ENCODE assay signal across 16 cellular contexts in the genomic region with DNA sequence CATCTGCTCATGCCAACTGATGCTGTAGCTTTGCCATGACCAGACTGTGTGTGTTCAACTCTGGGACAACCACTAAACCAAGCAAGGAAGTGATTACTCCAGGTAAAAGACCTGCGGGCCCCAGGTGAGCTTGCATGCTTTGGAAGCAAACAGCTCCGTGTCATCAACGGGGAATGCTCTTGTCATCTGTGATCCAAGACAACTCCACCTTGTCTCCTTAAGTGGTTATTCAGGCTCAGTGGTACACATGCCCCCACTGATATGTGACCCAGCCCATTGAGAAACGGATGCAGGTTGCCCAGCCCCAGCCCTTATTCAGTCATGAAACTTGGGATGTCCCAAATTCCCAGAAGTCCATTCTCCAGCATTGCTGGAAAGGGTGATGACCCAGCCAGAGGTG.
A peak's percentile ranks its signal among the peaks of the same experiment; 100 is the strongest.
DNase-seq lines count a peak whose midpoint lies in the region; ATAC-seq and TF ChIP-seq lines count a peak whose summit lies in the region.
"Had no signal": no experiment of that assay in that cellular context is flagged by ENCODE, and none has a peak within 500 bp of the region (broad histone marks: within the 10 kb centered on the region; RNA-seq: fewer than 3 reads in every experiment).

No MANE protein-coding gene starts in this region.

- H3K79me1 ChIP-seq in mesendoderm (ENCODE audit: low read length), result no peaks in the 10 kb centered on the region
- peaks cover 2% of the 10 kb centered on the region for H3K79me1 ChIP-seq in trophoblast cell (ENCODE audit: low read length)

- H3K4ac ChIP-seq in mesendoderm (ENCODE audit: low read depth, low read length) (no peak overlapping the region), trophoblast cell (ENCODE audit: low read depth, low read length) (no peak overlapping the region)

- H3K27ac ChIP-seq in mesendoderm (ENCODE audit: low read depth, low read length), result no peak overlapping the region
- H3K27ac ChIP-seq in trophoblast cell (ENCODE audit: low read depth, low read length), result no peak overlapping the region
- H3K27ac ChIP-seq: 22Rv1, BLaER1, C4-2B had no signal

- H2BK15ac ChIP-seq in mesendoderm (replicated peaks; ENCODE audit: low read depth), result no peak overlapping the region

- H3K4me2 ChIP-seq in mesendoderm (ENCODE audit: low read length) (no peak overlapping the region), trophoblast cell (ENCODE audit: low read length) (no peak overlapping the region)
- H3K4me2 ChIP-seq: BLaER1 had no signal

- H2AFZ ChIP-seq in trophoblast cell (ENCODE audit: insufficient read depth, low read length, poor library complexity), result no peak overlapping the region

- H3K23ac ChIP-seq in mesendoderm (ENCODE audit: low read length) (no peak overlapping the region), trophoblast cell (ENCODE audit: low read length) (no peak overlapping the region)

- WGBS in mesendoderm (ENCODE audit: extremely low coverage, insufficient coverage, low lambda C conversion rate), result no CpG with 5 or more reads among the region's 4 CpGs
- no CpG with 5 or more reads among the region's 4 CpGs for WGBS in trophoblast cell (ENCODE audit: extremely low coverage, insufficient coverage, insufficient read length)

- H3K4me3 ChIP-seq in epithelial cell of esophagus (ENCODE audit: low read length) (no peak overlapping the region), mesendoderm (ENCODE audit: low read length) (no peak overlapping the region), trophoblast cell (ENCODE audit: low read depth, low read length) (no peak overlapping the region)
- H3K4me3 ChIP-seq: BLaER1 had no signal

- TF ChIP-seq POLR2A in GM18505 (IDR thresholded peaks at IDR 0.05; ENCODE audit: borderline replicate concordance, extremely low read depth, insufficient read depth, insufficient read length), result no peak

- H3K79me2 ChIP-seq in mesendoderm (ENCODE audit: control insufficient read depth, insufficient read depth, low read length), result no peaks in the 10 kb centered on the region
- no peaks in the 10 kb centered on the region for H3K79me2 ChIP-seq in trophoblast cell (ENCODE audit: control insufficient read depth, insufficient read depth, low read length, poor library complexity)

- no peak overlapping the region for H4K91ac ChIP-seq in trophoblast cell (ENCODE audit: low read depth, low read length)

- H3K56ac ChIP-seq in mesendoderm (ENCODE audit: low read length), result no peak overlapping the region

- H4K8ac ChIP-seq in mesendoderm (ENCODE audit: low read depth, low read length), result no peak overlapping the region
- no peak overlapping the region for H4K8ac ChIP-seq in trophoblast cell (ENCODE audit: low read depth, low read length)

- DNase-seq in DMS53 (lab: John Stamatoyannopoulos, UW), result peak; percentile 1
- no peak for DNase-seq in DMS53 treated with DMSO at 0.1 percent for 48 hours (lab: John Stamatoyannopoulos, UW; ENCODE audit: unreplicated experiment)
- peak; percentile 33 for DNase-seq in epithelial cell of esophagus (ENCODE audit: low read depth)
- DNase-seq in mesendoderm, result peak; percentile 21
- peak; percentile 97 to 98 for DNase-seq in trophoblast cell
- no peak for DNase-seq in RPMI8226
- DNase-seq: Caco-2; CD4-positive, CD25-positive, alpha-beta regulatory T cell; CD8-positive, alpha-beta T cell; DND-41 had no signal

- H3K27me3 ChIP-seq in mesendoderm (ENCODE audit: insufficient read depth, low read length, poor library complexity), result no peaks in the 10 kb centered on the region
- H3K27me3 ChIP-seq in trophoblast cell (ENCODE audit: insufficient read depth, low read length), result no peaks in the 10 kb centered on the region
- H3K27me3 ChIP-seq: BLaER1 had no signal

- peaks cover 3% of the 10 kb centered on the region for H3K9me3 ChIP-seq in trophoblast cell (ENCODE audit: insufficient read depth, low read depth, low read length)
- H3K9me3 ChIP-seq: BLaER1, Caco-2 had no signal

- H2AK5ac ChIP-seq in mesendoderm (ENCODE audit: low read length) (no peak overlapping the region), trophoblast cell (ENCODE audit: low read length) (no peak overlapping the region)

- TF ChIP-seq CTCF in epithelial cell of esophagus (IDR thresholded peaks at IDR 0.05; ENCODE audit: insufficient read depth, low read depth, low read length, missing control alignments), result no peak

- H3K18ac ChIP-seq in mesendoderm (ENCODE audit: low read length), result no peak overlapping the region
- H3K18ac ChIP-seq in trophoblast cell (ENCODE audit: low read length), result no peak overlapping the region

- ATAC-seq in GM19324 (IDR thresholded peaks at IDR 0.05; ENCODE audit: low FRiP score, unreplicated experiment) (no peak), GM18505 (IDR thresholded peaks at IDR 0.05; ENCODE audit: unreplicated experiment) (no peak)
- ATAC-seq: CD8-positive, alpha-beta T cell; HCT116 had no signal

- no peak overlapping the region for H3K14ac ChIP-seq in trophoblast cell (ENCODE audit: low read length)

- H2BK5ac ChIP-seq in mesendoderm (ENCODE audit: low read length) (no peak overlapping the region), trophoblast cell (ENCODE audit: low read depth, low read length, poor library complexity) (no peak overlapping the region)

- H3K4me1 ChIP-seq in mesendoderm (ENCODE audit: control insufficient read depth, low read depth, low read length), result peaks cover 5% of the 10 kb centered on the region
- peaks cover 2 to 8% of the 10 kb centered on the region in 2 experiments for H3K4me1 ChIP-seq in trophoblast cell (ENCODE audit: control insufficient read depth in 1 of 2, insufficient read depth in 2 of 2, low read length in 2 of 2)
- H3K4me1 ChIP-seq: BLaER1, Caco-2 had no signal

- H2BK120ac ChIP-seq in mesendoderm (ENCODE audit: low read depth, low read length) (no peak overlapping the region), trophoblast cell (ENCODE audit: insufficient read depth, low read length, poor library complexity) (no peak overlapping the region)

- no peak overlapping the region for H4K12ac ChIP-seq in trophoblast cell (ENCODE audit: low read depth, low read length)

- H3K9ac ChIP-seq in mesendoderm (ENCODE audit: low read length), result no peak overlapping the region
- no peak overlapping the region for H3K9ac ChIP-seq in trophoblast cell (ENCODE audit: low read length)
- H3K9ac ChIP-seq: BLaER1 had no signal

- H2BK12ac ChIP-seq in trophoblast cell (ENCODE audit: low read length), result no peak overlapping the region

- no peak overlapping the region for H4K5ac ChIP-seq in mesendoderm (ENCODE audit: low read length)

- H3K36me3 ChIP-seq in mesendoderm (ENCODE audit: control insufficient read depth, insufficient read depth, low read length) (no peaks in the 10 kb centered on the region), trophoblast cell (ENCODE audit: control insufficient read depth in 1 of 2, insufficient read depth in 2 of 2, low read length in 2 of 2) (peaks cover 4 to 6% of the 10 kb centered on the region in 2 experiments)

Comparison
In these comparisons a context has a peak if more than half of its experiments do, and no peak if none do; other contexts are left out.
1. DNase-seq: peak in DMS53 (single experiment), epithelial cell of esophagus (single experiment), mesendoderm (single experiment) and trophoblast cell (2 of 2); none in DMS53 treated with DMSO at 0.1 percent for 48 hours (single experiment) and RPMI8226 (single experiment).